ENCODE assay signal across 1 cellular context in genomic region chr4:94613248-94613647, GRCh38.
TF ChIP-seq lines count a peak whose summit lies in the region.

No MANE protein-coding gene starts in this region.

TF ChIP-seq in liver, 16 proteins besides CTCF, POLR2A, EP300 and RAD21:
- TF ChIP-seq REST (IDR thresholded peaks at IDR 0.05) (peak; percentile 32), ZBTB33 (IDR thresholded peaks at IDR 0.05) (no peak), RXRA (IDR thresholded peaks at IDR 0.05) (peak; percentile 53 to 65)
TF ChIP-seq in liver: peak in this region for 2.
